ENCODE assay signal across 19 cellular contexts in the genomic region with DNA sequence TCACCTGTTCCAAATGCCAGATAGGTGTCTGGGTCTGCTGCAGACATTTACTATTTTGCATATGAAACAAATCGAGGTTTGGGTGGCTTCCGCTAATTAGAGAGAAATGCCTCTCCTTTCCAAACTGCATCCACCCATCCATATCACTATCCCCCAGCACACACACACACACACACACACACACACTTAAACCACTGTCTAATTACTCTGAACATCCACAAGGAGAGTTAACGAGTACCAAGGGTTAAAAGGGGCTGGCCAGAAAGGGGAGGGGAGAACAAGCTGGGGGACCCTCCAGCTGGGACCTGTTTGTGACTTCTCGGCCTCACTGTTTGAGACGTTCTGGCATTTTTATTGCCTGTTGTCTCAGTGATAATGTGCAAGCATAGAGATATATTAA.
"Had no signal": no experiment of that assay in that cellular context is flagged by ENCODE, and none has a peak within 500 bp of the region (broad histone marks: within the 10 kb centered on the region; RNA-seq: fewer than 3 reads in every experiment).

No MANE protein-coding gene starts in this region.

- H3K36me3 Mint-ChIP-seq: activated naive CD8-positive, alpha-beta T cell treated with anti-CD3 and anti-CD28 coated beads for 36 hours; memory B cell had no signal

- H3K27me3 Mint-ChIP-seq: activated naive CD8-positive, alpha-beta T cell treated with anti-CD3 and anti-CD28 coated beads for 36 hours; effector memory CD8-positive, alpha-beta T cell; memory B cell; naive thymus-derived CD4-positive, alpha-beta T cell; stimulated activated naive B cell treated with anti-CD40 and anti-IgM and Interleukin-4, amounts not matched to agents 10 μg/mL and 1 μg/mL and 100 μg/mL, for 72 hours had no signal

- H3K27me3 ChIP-seq: body of pancreas, foreskin keratinocyte, tibial nerve had no signal

- ATAC-seq: body of pancreas; effector memory CD8-positive, alpha-beta T cell; foreskin keratinocyte; left ventricle myocardium superior; naive thymus-derived CD4-positive, alpha-beta T cell; SK-N-SH treated with all-trans-retinoic acid at 6 μM for 48 hours; stimulated activated naive B cell treated with anti-CD40 and anti-IgM and Interleukin-4, amounts not matched to agents 10 μg/mL and 1 μg/mL and 100 μg/mL, for 72 hours had no signal

- H3K9me3 ChIP-seq: body of pancreas, tibial nerve had no signal

- H3K27ac ChIP-seq: body of pancreas, foreskin keratinocyte, parathyroid adenoma had no signal

- H3K4me1 Mint-ChIP-seq: naive thymus-derived CD4-positive, alpha-beta T cell had no signal

- H3K9ac ChIP-seq: parathyroid adenoma had no signal

- H3K36me3 ChIP-seq: tibial nerve had no signal

- H3K27ac Mint-ChIP-seq: activated naive CD8-positive, alpha-beta T cell treated with anti-CD3 and anti-CD28 coated beads for 36 hours; effector memory CD8-positive, alpha-beta T cell; stimulated activated naive B cell treated with anti-CD40 and anti-IgM and Interleukin-4, amounts not matched to agents 10 μg/mL and 1 μg/mL and 100 μg/mL, for 72 hours had no signal

- H3K79me2 ChIP-seq: parathyroid adenoma had no signal

- H3K4me1 ChIP-seq: foreskin keratinocyte, parathyroid adenoma had no signal

- H3K9me3 Mint-ChIP-seq: activated naive CD8-positive, alpha-beta T cell treated with anti-CD3 and anti-CD28 coated beads for 36 hours; effector memory CD8-positive, alpha-beta T cell; memory B cell; naive thymus-derived CD4-positive, alpha-beta T cell; stimulated activated naive B cell treated with anti-CD40 and anti-IgM and Interleukin-4, amounts not matched to agents 10 μg/mL and 1 μg/mL and 100 μg/mL, for 72 hours had no signal

- H3K4me3 Mint-ChIP-seq: activated naive CD8-positive, alpha-beta T cell treated with anti-CD3 and anti-CD28 coated beads for 36 hours; effector memory CD8-positive, alpha-beta T cell; memory B cell; naive thymus-derived CD4-positive, alpha-beta T cell; stimulated activated naive B cell treated with anti-CD40 and anti-IgM and Interleukin-4, amounts not matched to agents 10 μg/mL and 1 μg/mL and 100 μg/mL, for 72 hours had no signal

- DNase-seq: activated CD4-positive, alpha-beta T cell treated with anti-CD3 and anti-CD28 coated beads, Interleukin-2, amount 50 U/mL, for 4 hours; activated CD4-positive, CD25-positive, alpha-beta regulatory T cell treated with anti-CD3 and anti-CD28 coated beads, Interleukin-2, amount 50 U/mL, for 72 hours; activated gamma-delta T cell treated with Interleukin-2 at 50 U/mL for 16 hours; activated naive CD8-positive, alpha-beta T cell treated with anti-CD3 and anti-CD28 coated beads for 36 hours; amniotic stem cell; body of pancreas; effector memory CD8-positive, alpha-beta T cell; foreskin keratinocyte; kidney glomerular epithelial cell; left ventricle myocardium superior; naive thymus-derived CD4-positive, alpha-beta T cell; stimulated activated CD4-positive, alpha-beta T cell treated with anti-CD3 and anti-CD28 coated beads, Interleukin-4, amount 100 ng/mL, for 1 hour; stimulated activated naive B cell treated with anti-CD40 and anti-IgM and Interleukin-4, amounts not matched to agents 10 μg/mL and 1 μg/mL and 100 μg/mL, for 72 hours; T1000 had no signal

- H3K4me3 ChIP-seq: body of pancreas, smooth muscle cell, tibial nerve had no signal
